8 cellular contexts compared by ENCODE assay signal in the genomic region with DNA sequence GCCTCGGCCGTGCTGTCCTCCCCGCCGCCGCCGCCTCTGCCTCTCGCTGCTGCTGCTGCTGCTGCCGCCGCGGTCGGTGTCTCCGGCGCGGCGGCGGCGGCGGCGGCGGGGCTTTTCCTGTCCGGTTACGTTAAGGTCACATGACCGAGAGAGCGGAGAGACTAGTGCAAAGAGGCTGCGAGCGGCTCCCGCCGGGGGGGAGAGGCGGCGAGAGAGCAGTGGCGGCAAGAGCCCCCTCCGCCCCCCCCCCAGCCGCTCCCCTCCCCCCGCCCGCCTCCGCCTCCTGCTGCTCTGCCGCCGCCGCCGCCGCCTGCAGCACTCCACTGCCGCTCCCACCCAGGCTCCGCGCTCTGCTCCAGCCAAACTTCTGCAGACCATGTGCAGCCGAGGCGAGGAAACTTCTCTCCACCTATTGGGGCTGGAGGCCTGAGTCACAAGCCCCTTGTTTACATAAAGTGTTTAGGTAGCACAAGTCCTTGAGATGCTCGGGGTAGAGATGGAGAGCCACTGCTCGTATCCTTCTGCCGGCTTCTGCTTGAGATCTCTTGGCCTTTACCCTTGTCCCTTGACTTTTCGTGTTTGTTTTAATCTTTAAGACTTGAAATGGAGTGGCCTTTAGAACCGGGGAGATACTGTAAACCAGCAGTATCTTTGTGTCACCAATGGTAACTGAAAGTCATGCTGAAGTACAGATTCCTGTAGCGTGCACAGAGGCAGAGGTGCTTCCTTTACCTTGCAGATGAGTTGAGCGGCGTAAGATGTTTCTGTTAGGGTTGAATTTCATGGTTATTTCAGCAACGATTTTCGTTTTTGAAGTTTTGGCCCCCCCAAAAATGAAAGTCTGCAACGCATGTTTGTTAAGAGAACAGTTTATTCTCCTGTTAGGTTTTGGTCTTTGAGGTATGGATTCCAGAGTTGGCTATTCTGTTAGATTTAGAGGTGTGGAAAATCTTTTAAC. TPM values are rescaled to one million over a fixed set of nuclear protein-coding genes. Genes with fewer than 3 reads are reported as not detected.
A peak's percentile ranks its signal among the peaks of the same experiment; 100 is the strongest.
DNase-seq lines count a peak whose midpoint lies in the region; ATAC-seq and TF ChIP-seq lines count a peak whose summit lies in the region.

A gene with protein sequence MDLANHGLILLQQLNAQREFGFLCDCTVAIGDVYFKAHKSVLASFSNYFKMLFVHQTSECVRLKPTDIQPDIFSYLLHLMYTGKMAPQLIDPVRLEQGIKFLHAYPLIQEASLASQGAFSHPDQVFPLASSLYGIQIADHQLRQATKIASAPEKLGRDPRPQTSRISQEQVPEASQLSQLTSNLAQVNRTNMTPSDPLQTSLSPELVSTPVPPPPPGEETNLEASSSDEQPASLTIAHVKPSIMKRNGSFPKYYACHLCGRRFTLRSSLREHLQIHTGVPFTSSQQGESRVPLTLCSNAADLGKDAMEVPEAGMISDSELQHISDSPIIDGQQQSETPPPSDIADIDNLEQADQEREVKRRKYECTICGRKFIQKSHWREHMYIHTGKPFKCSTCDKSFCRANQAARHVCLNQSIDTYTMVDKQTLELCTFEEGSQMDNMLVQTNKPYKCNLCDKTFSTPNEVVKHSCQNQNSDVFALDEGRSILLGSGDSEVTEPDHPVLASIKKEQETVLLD (minus strand): TSS at position 89 of the 958 bp plus-strand sequence. CDS start 17,922 bp downstream, outside the sequence.

- no peaks in the 10 kb centered on the region for H3F3A ChIP-seq in PC-3 (ENCODE audit: low read length, unreplicated experiment)

- H3K9me2 ChIP-seq in PC-3 (replicated peaks; ENCODE audit: low read length), result no peaks in the 10 kb centered on the region

- peak within 1 kb of the TSS; percentile 55; the same call in 1 of the 2 replicates for H2AFZ ChIP-seq in PC-3 (ENCODE audit: low read length)

- H3K79me2 ChIP-seq in PC-3 (ENCODE audit: low read length), result peaks cover 81% of the 10 kb centered on the region

- H3K4me3 ChIP-seq in PC-3 (ENCODE audit: low read length) (peak within 1 kb of the TSS; percentile 81), esophagus (ENCODE audit: low read depth in 1 of 2, low read length in 2 of 2) (peak within 1 kb of the TSS; percentile 94 to 99), mucosa of stomach (ENCODE audit: low read length) (peak within 1 kb of the TSS; percentile 26)

- no peaks in the 10 kb centered on the region for H3K27me3 ChIP-seq in PC-3 (ENCODE audit: low read length)
- H3K27me3 ChIP-seq in esophagus (ENCODE audit: control insufficient read depth in 1 of 2, insufficient read depth in 2 of 2, low read length in 2 of 2), result no peaks in the 10 kb centered on the region
- no peaks in the 10 kb centered on the region for H3K27me3 ChIP-seq in mucosa of stomach (ENCODE audit: control insufficient read depth, insufficient read depth, low read length)

- peak within 1 kb of the TSS; percentile 99 for H3K9ac ChIP-seq in PC-3 (ENCODE audit: low read length)
- peak within 1 kb of the TSS; percentile 90 for H3K9ac ChIP-seq in mucosa of stomach (ENCODE audit: low read length)

- peaks cover 11% of the 10 kb centered on the region; the same call in 1 of the 2 replicates for H3K36me3 ChIP-seq in PC-3 (ENCODE audit: low read depth, low read length)
- no peaks in the 10 kb centered on the region for H3K36me3 ChIP-seq in esophagus (ENCODE audit: control insufficient read depth in 2 of 2, insufficient read depth in 2 of 2, low read length in 1 of 2)
- no peaks in the 10 kb centered on the region for H3K36me3 ChIP-seq in mucosa of stomach (ENCODE audit: control insufficient read depth, insufficient read depth, low read length)

- CTCF ChIA-PET in PC-3 (lab: Charles Lee), result no interaction called here

- TF ChIP-seq CTCF in PC-3 (conservative IDR thresholded peaks at IDR 0.05; ENCODE audit: low read depth, low read length), result no peak

- peak within 1 kb of the TSS; percentile 94 for H3K27ac ChIP-seq in PC-3 (ENCODE audit: low read length)
- H3K27ac ChIP-seq in esophagus (ENCODE audit: low read depth in 2 of 2, low read length in 1 of 2), result peak within 1 kb of the TSS; percentile 99 to 100

- intact Hi-C loops in PC-3 (cut with micrococcal nuclease), result loop anchor here (2.0 kb wide), 1 partner anchor 61 kb away; a partner anchor contains a TSS

- peaks cover 16% of the 10 kb centered on the region for H4K20me1 ChIP-seq in PC-3 (ENCODE audit: low read length)

- peak; percentile 12 for ATAC-seq in GM18909 (IDR thresholded peaks at IDR 0.05; ENCODE audit: poor library complexity, unreplicated experiment)
- peak; percentile 3 for ATAC-seq in HG03571 (IDR thresholded peaks at IDR 0.05; ENCODE audit: unreplicated experiment)
- peak; percentile 34 for ATAC-seq in PC-3

- POLR2A ChIA-PET in PC-3 (lab: Charles Lee; ENCODE audit: unreplicated experiment), result no interaction called here

- no peaks in the 10 kb centered on the region for H3K9me3 ChIP-seq in PC-3 (ENCODE audit: low read length)
- H3K9me3 ChIP-seq in esophagus (ENCODE audit: control insufficient read depth in 2 of 2, insufficient read depth in 1 of 2, low read depth in 1 of 2, low read length in 1 of 2), result no peaks in the 10 kb centered on the region
- no peaks in the 10 kb centered on the region for H3K9me3 ChIP-seq in mucosa of stomach (ENCODE audit: control insufficient read depth, low read length)

- H3K4me1 ChIP-seq in PC-3 (ENCODE audit: insufficient read depth, low read length) (peaks cover 30% of the 10 kb centered on the region), esophagus (ENCODE audit: control insufficient read depth in 2 of 2, insufficient read depth in 2 of 2, low read length in 1 of 2) (peaks cover 0 to 2% of the 10 kb centered on the region in 2 donors), mucosa of stomach (ENCODE audit: control insufficient read depth, insufficient read depth, low read length) (peaks cover 32% of the 10 kb centered on the region)

- H3K4me2 ChIP-seq in PC-3 (ENCODE audit: low read length), result peak within 1 kb of the TSS; percentile 90

- DNase-seq in AG08395 (ENCODE audit: low spot score), result peak; percentile 62
- peak; percentile 70 for DNase-seq in PC-3
- peak; percentile 74 for DNase-seq in activated T-cell treated with anti-CD3 and anti-CD28 coated beads, Interleukin-2, amount 50 U/mL, for 1 hour
- DNase-seq in stimulated activated CD8-positive, alpha-beta memory T cell treated with anti-CD3 and anti-CD28 coated beads, Interleukin-7, amount 100 ng/mL, for 1 hour (ENCODE audit: low read depth in 2 of 2), result peak; percentile 31 to 35

- 1% methylated on average over 44 to 51 of the region's 57 CpGs for WGBS in esophagus, 2 donors

- no TSS peak for BruUV-seq in PC-3 (replicated peaks; lab: Mats Ljungman, UMichigan)

RNA-seq across cellular contexts. Expression of the gene that starts here (rescaled TPM):
- total RNA-seq in PC-3 (2014; rRNA removed), result 17.5 and 20.3 TPM in 2 replicates
- polyA plus RNA-seq in esophagus, result 1 to 10 TPM; 4.6 to 5.3 TPM

Comparison
In these comparisons a context has a peak if more than half of its experiments do, and no peak if none do; other contexts are left out.
1. Peak in every context shown above with its lines: DNase-seq, ATAC-seq, H3K4me3 ChIP-seq and H3K27ac ChIP-seq.
2. H3K4me3 ChIP-seq: peak in every context shown above with its lines; median percentile 96 in esophagus; 81 in PC-3; 26 in mucosa of stomach.